6 cellular contexts compared by ENCODE assay signal in genomic region chr20:63941282-63942060, GRCh38. TPM values are rescaled to one million over a fixed set of nuclear protein-coding genes. Genes with fewer than 3 reads are reported as not detected.
DNase-seq lines count a peak whose midpoint lies in the region; ATAC-seq and TF ChIP-seq lines count a peak whose summit lies in the region.

No MANE protein-coding gene starts in this region.

- DNase-seq in activated CD4-positive, CD25-positive, alpha-beta regulatory T cell (lab: John Stamatoyannopoulos, UW) = peak in 3 of 4 experiments; percentile 31 to 59 (median 54)
- DNase-seq in activated CD4-positive, CD25-positive, alpha-beta regulatory T cell treated with anti-CD3 and anti-CD28 coated beads, Interleukin-2, amount 50 U/mL, for 72 hours = no peak
- DNase-seq in mammary epithelial cell (peak; percentile 71), spleen (peak; percentile 93), osteocyte (ENCODE audit: extremely low spot score, unreplicated experiment) (no peak)

- no peak for ATAC-seq in GM19452 (IDR thresholded peaks at IDR 0.05; ENCODE audit: unreplicated experiment)

- H3K9ac ChIP-seq in mammary epithelial cell (ENCODE audit: insufficient read depth, low read length) = no peak overlapping the region

- TF ChIP-seq POLR2A in spleen (IDR thresholded peaks at IDR 0.05) = no peak

- CTCF ChIA-PET in mammary epithelial cell (lab: Charles Lee; ENCODE audit: low non-redundant PET) = no interaction called here

- no peaks in the 10 kb centered on the region for H4K20me1 ChIP-seq in mammary epithelial cell (ENCODE audit: insufficient read depth, low read length)

- H3K9me3 ChIP-seq in mammary epithelial cell (replicated peaks; ENCODE audit: insufficient read depth, low read length) (no peaks in the 10 kb centered on the region), spleen (no peaks in the 10 kb centered on the region)

- H2AFZ ChIP-seq in mammary epithelial cell (ENCODE audit: low read depth, low read length) = no peak overlapping the region

- no peaks in the 10 kb centered on the region for H3K27me3 ChIP-seq in mammary epithelial cell (ENCODE audit: insufficient read depth, low read length)
- H3K27me3 ChIP-seq in spleen (replicated peaks in 1 of 7) = no peaks in the 10 kb centered on the region

- in situ Hi-C loops in mammary epithelial cell (cut with MboI; ENCODE audit: low sequenced_read_pairs in 2 of 2) = no loop called here

- peaks cover 2% of the 10 kb centered on the region for H3K4me1 Mint-ChIP-seq in osteocyte (ENCODE audit: unreplicated experiment)

- no peak overlapping the region for H3K4me3 Mint-ChIP-seq in osteocyte (ENCODE audit: unreplicated experiment)

- dilution Hi-C loops in mammary epithelial cell (cut with HindIII; ENCODE audit: low sequenced_read_pairs) = loop anchor here (5.0 kb wide), 6 partner anchors 41 to 349 kb away; partner anchors contain the start of genes PRPF6 and TPD52L2

- 91% methylated on average over 11 of the region's 37 CpGs for WGBS in mammary epithelial cell (ENCODE audit: low coverage, missing lambda C conversion rate)
- WGBS in spleen, 5 donors = 42 to 50% (median 45%) methylated on average over 32 to 37 of the region's 37 CpGs

- H3K9me3 Mint-ChIP-seq in osteocyte (ENCODE audit: unreplicated experiment) = no peaks in the 10 kb centered on the region

- no TSS peak for BruUV-seq in mammary epithelial cell (replicated peaks; lab: Mats Ljungman, UMichigan)

- peaks cover 3% of the 10 kb centered on the region for H3K36me3 Mint-ChIP-seq in osteocyte (ENCODE audit: unreplicated experiment)

- H3K4me2 ChIP-seq in mammary epithelial cell (ENCODE audit: insufficient read depth, low read depth, low read length) = peak overlapping the region; percentile 58

- intact Hi-C loops in mammary epithelial cell (cut with micrococcal nuclease) (no loop called here), spleen (cut with DNase I; ENCODE audit: low total_unique reads) (no loop called here)

- no peak overlapping the region for H3K27ac ChIP-seq in mammary epithelial cell (ENCODE audit: insufficient read depth, low read depth, low read length)
- peak overlapping the region; percentile 42 to 92 (median 83) for H3K27ac ChIP-seq in spleen

- H3K4me1 ChIP-seq in mammary epithelial cell (ENCODE audit: insufficient read depth, low read length) (peaks cover 32% of the 10 kb centered on the region), spleen (peaks cover 0 to 77% (median 39%) of the 10 kb centered on the region in 6 donors)

- H3K27ac Mint-ChIP-seq in osteocyte (ENCODE audit: unreplicated experiment) = no peak overlapping the region

- TF ChIP-seq CTCF in mammary epithelial cell (conservative IDR thresholded peaks at IDR 0.05 in 1 of 2, IDR thresholded peaks at IDR 0.05 in 1 of 2; ENCODE audit: extremely low read depth in 1 of 2, insufficient read depth in 1 of 2, low read depth in 1 of 2, low read length in 2 of 2) (no peak), spleen (IDR thresholded peaks at IDR 0.05 in 8 of 11, conservative IDR thresholded peaks at IDR 0.05 in 3 of 11) (peak in 1 of 11 experiments; percentile 16), osteocyte (IDR thresholded peaks at IDR 0.05) (no peak)

- H3K4me3 ChIP-seq in mammary epithelial cell (replicated peaks in 1 of 3; ENCODE audit: insufficient read depth in 1 of 3, low read depth in 2 of 3, low read length in 3 of 3) = no peak overlapping the region
- H3K4me3 ChIP-seq in spleen = peak overlapping the region in 2 of 8 donors; percentile 19 to 41

- H3K79me2 ChIP-seq in mammary epithelial cell (ENCODE audit: insufficient read depth, low read length) = peaks cover 47% of the 10 kb centered on the region

- peaks cover 5% of the 10 kb centered on the region for H3K36me3 ChIP-seq in mammary epithelial cell (ENCODE audit: insufficient read depth, low read length)
- peaks cover 0 to 93% (median 71%) of the 10 kb centered on the region in 6 donors for H3K36me3 ChIP-seq in spleen

- H3K27me3 Mint-ChIP-seq in osteocyte (ENCODE audit: unreplicated experiment) = no peaks in the 10 kb centered on the region

RNA-seq across cellular contexts. Expression of gene UCKL1, which starts 14.7 kb away (rescaled TPM):
- total RNA-seq in mammary epithelial cell = 10 to 100 TPM; 28.5 to 34.3 TPM
- 37.0 TPM for polyA plus RNA-seq in mammary epithelial cell
- 17.7 TPM for polyA minus RNA-seq in mammary epithelial cell
- total RNA-seq in spleen = 10 to 100 TPM; 34.2 to 52.2 (median 47.1) TPM
- polyA plus RNA-seq in spleen = 10 to 100 TPM; 36.0 to 68.0 (median 62.7) TPM
- 35.5 and 35.9 TPM in 2 replicates for total RNA-seq in osteocyte

RNA-seq across cellular contexts. Expression of gene ZNF512B, which starts 28.3 kb away (rescaled TPM):
- 10 to 100 TPM in 1 of 2 donors, 1 to 10 TPM in 1; 9.2 to 17.2 TPM for total RNA-seq in mammary epithelial cell
- 3.2 TPM for polyA plus RNA-seq in mammary epithelial cell
- 3.9 TPM for polyA minus RNA-seq in mammary epithelial cell
- 10 to 100 TPM in 6 of 7 donors, 1 to 10 TPM in 1; 9.5 to 21.8 (median 12.8) TPM for total RNA-seq in spleen
- polyA plus RNA-seq in spleen = 10 to 100 TPM in 1 of 3 donors, 1 to 10 TPM in 2; 3.4 to 12.0 (median 3.8) TPM
- total RNA-seq in osteocyte = 39.7 and 40.9 TPM in 2 replicates

RNA-seq across cellular contexts. Expression of gene SAMD10, which starts 38.0 kb away (rescaled TPM):
- total RNA-seq in mammary epithelial cell (1 to 10 TPM; 1.5 to 3.5 TPM), spleen (10 to 100 TPM in 3 of 7 donors, 1 to 10 TPM in 4; 6.0 to 13.8 (median 8.9) TPM), osteocyte (3.5 and 3.7 TPM in 2 replicates)
- polyA plus RNA-seq in mammary epithelial cell (0.83 TPM), spleen (10 to 100 TPM in 1 of 3 donors, 1 to 10 TPM in 2; 5.9 to 10.1 (median 6.1) TPM)
- 0.67 TPM for polyA minus RNA-seq in mammary epithelial cell

RNA-seq across cellular contexts. Expression of gene PRPF6, which starts 39.5 kb away (rescaled TPM):
- total RNA-seq in mammary epithelial cell (10 to 100 TPM; 33.5 to 56.9 TPM), spleen (10 to 100 TPM; 53.4 to 71.1 (median 61.6) TPM), osteocyte (68.3 and 71.9 TPM in 2 replicates)
- polyA plus RNA-seq in mammary epithelial cell (34.0 TPM), spleen (10 to 100 TPM; 39.9 to 52.4 (median 41.9) TPM)
- polyA minus RNA-seq in mammary epithelial cell = 81.7 TPM

RNA-seq across cellular contexts. Expression of gene DNAJC5, which starts 46.5 kb away (rescaled TPM):
- 10 to 100 TPM; 77.0 to 78.7 TPM for total RNA-seq in mammary epithelial cell
- polyA plus RNA-seq in mammary epithelial cell = 54.8 TPM
- polyA minus RNA-seq in mammary epithelial cell = 106 TPM
- total RNA-seq in spleen = 10 to 100 TPM; 47.5 to 83.1 (median 65.4) TPM
- 10 to 100 TPM; 12.7 to 32.3 (median 15.2) TPM for polyA plus RNA-seq in spleen
- 41.2 and 42.7 TPM in 2 replicates for total RNA-seq in osteocyte

Comparison
In these comparisons a context has a peak if more than half of its experiments do, and no peak if none do; other contexts are left out.
1. DNase-seq: peak in activated CD4-positive, CD25-positive, alpha-beta regulatory T cell (3 of 4), mammary epithelial cell (single experiment) and spleen (single experiment); none in activated CD4-positive, CD25-positive, alpha-beta regulatory T cell treated with anti-CD3 and anti-CD28 coated beads, Interleukin-2, amount 50 U/mL, for 72 hours (single experiment) and osteocyte (single experiment).